9 cellular contexts compared by ENCODE assay signal in the genomic region with DNA sequence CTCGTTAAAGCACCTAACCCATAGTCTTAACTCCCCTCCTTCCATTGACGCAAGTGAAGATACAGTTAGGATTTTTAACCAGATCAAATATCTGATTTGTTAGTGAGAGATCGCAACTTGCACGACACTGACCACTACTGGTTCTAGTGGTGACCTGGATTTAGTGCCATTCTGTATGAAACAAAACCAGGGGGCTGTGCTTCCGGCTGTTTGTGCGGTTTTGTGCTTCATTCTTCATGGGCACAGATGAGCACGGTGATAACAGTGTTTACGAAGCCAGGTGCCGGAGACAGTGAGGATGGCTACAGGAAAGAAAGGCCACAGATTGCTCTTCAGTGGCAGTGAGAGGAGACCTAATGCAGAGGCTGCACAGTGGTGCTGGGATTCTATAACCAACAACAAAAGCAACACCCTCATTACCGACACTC.
DNase-seq lines count a peak whose midpoint lies in the region; ATAC-seq and TF ChIP-seq lines count a peak whose summit lies in the region.
"Had no signal": no experiment of that assay in that cellular context is flagged by ENCODE, and none has a peak within 500 bp of the region (broad histone marks: within the 10 kb centered on the region; RNA-seq: fewer than 3 reads in every experiment).

No MANE protein-coding gene starts in this region.

- DNase-seq in NCI-H2081 (lab: John Stamatoyannopoulos, UW) (peak; percentile 17 to 38), NCI-H2081 treated with DMSO at 0.1 percent for 48 hours (lab: John Stamatoyannopoulos, UW) (no peak), dermis blood vessel endothelial cell (peak; percentile 77), medulla oblongata (ENCODE audit: extremely low spot score) (no peak), suprapubic skin (ENCODE audit: low spot score in 2 of 2) (no peak)
- DNase-seq in stimulated activated CD4-positive, alpha-beta T cell treated with anti-CD3 and anti-CD28 coated beads, TNF-alpha, amount 100 ng/mL, for 1 hour (ENCODE audit: low read depth in 3 of 3, low spot score in 1 of 3), result peak in 2 of 3 donors; percentile 37 to 44

- H3K4me1 Mint-ChIP-seq in T-helper 1 cell treated with Interleukin-12 subunit alpha and Interleukin-12 subunit beta and Interleukin-4 antibody, amounts not matched to agents 30 μg/mL and 1 μg/mL, for 36 hours (ENCODE audit: low read depth), result peaks cover 33% of the 10 kb centered on the region

- 74% methylated on average over 10 of the region's 10 CpGs for WGBS in suprapubic skin

- H3K27ac Mint-ChIP-seq in T-helper 1 cell treated with Interleukin-12 subunit alpha and Interleukin-12 subunit beta and Interleukin-4 antibody, amounts not matched to agents 30 μg/mL and 1 μg/mL, for 36 hours, result peak overlapping the region; percentile 64

- no peaks in the 10 kb centered on the region for H3K9me3 Mint-ChIP-seq in T-helper 1 cell treated with Interleukin-12 subunit alpha and Interleukin-12 subunit beta and Interleukin-4 antibody, amounts not matched to agents 30 μg/mL and 1 μg/mL, for 36 hours

- no peaks in the 10 kb centered on the region for H3K9me3 ChIP-seq in suprapubic skin

- no peaks in the 10 kb centered on the region for H3K36me3 ChIP-seq in suprapubic skin

- no peak overlapping the region for H3K4me3 ChIP-seq in suprapubic skin
- H3K4me3 ChIP-seq: skin epidermis had no signal

- TF ChIP-seq EP300 in suprapubic skin (IDR thresholded peaks at IDR 0.05), result no peak

- H3K27ac ChIP-seq in suprapubic skin, result no peak overlapping the region

- peak overlapping the region; percentile 52 for H3K4me3 Mint-ChIP-seq in T-helper 1 cell treated with Interleukin-12 subunit alpha and Interleukin-12 subunit beta and Interleukin-4 antibody, amounts not matched to agents 30 μg/mL and 1 μg/mL, for 36 hours

- H3K36me3 Mint-ChIP-seq in T-helper 1 cell treated with Interleukin-12 subunit alpha and Interleukin-12 subunit beta and Interleukin-4 antibody, amounts not matched to agents 30 μg/mL and 1 μg/mL, for 36 hours (ENCODE audit: low read depth), result peaks cover 28% of the 10 kb centered on the region

- TF ChIP-seq CTCF in suprapubic skin (IDR thresholded peaks at IDR 0.05), result no peak

- ATAC-seq in HG03439 (IDR thresholded peaks at IDR 0.05; ENCODE audit: unreplicated experiment), result no peak

- no peaks in the 10 kb centered on the region for H3K27me3 Mint-ChIP-seq in T-helper 1 cell treated with Interleukin-12 subunit alpha and Interleukin-12 subunit beta and Interleukin-4 antibody, amounts not matched to agents 30 μg/mL and 1 μg/mL, for 36 hours (ENCODE audit: low read depth)

- TF ChIP-seq POLR2A in suprapubic skin (IDR thresholded peaks at IDR 0.05), result no peak

- no peaks in the 10 kb centered on the region for H3K4me1 ChIP-seq in suprapubic skin

- H3K27me3 ChIP-seq in suprapubic skin, result no peaks in the 10 kb centered on the region

Comparison
In these comparisons a context has a peak if more than half of its experiments do, and no peak if none do; other contexts are left out.
1. DNase-seq: peak in NCI-H2081 (2 of 2), dermis blood vessel endothelial cell (single experiment) and stimulated activated CD4-positive, alpha-beta T cell treated with anti-CD3 and anti-CD28 coated beads, TNF-alpha, amount 100 ng/mL, for 1 hour (2 of 3); none in NCI-H2081 treated with DMSO at 0.1 percent for 48 hours (single experiment), medulla oblongata (single experiment) and suprapubic skin (0 of 2).